In the genomic region with DNA sequence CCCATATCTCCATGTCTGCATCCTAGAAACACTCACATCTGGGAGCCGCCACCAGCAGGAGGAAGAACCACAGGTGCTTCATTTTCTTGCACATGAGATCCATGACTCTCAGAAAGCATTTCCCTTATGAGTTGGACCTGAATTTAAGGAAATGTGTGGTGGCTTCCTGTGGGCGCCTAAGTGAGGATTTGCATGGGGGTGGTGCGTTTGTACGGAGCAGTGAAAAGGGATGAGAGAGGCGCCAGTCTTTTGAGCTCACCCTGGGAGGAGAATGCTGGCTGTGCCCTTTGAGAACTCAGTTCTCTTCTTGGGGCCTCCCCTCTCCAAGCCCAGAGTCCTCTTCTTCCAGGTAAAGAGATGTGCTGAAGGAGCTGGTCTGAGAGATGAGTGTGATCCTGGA, we compare ENCODE assay signal across 12 cellular contexts.
A peak's percentile ranks its signal among the peaks of the same experiment; 100 is the strongest.
DNase-seq lines count a peak whose midpoint lies in the region; ATAC-seq and TF ChIP-seq lines count a peak whose summit lies in the region.
"Had no signal": no experiment of that assay in that cellular context is flagged by ENCODE, and none has a peak within 500 bp of the region (broad histone marks: within the 10 kb centered on the region; RNA-seq: fewer than 3 reads in every experiment).

No MANE protein-coding gene starts in this region.

- ATAC-seq in naive B cell (ENCODE audit: low read depth in 2 of 2) = no peak
- ATAC-seq in HG03571 (IDR thresholded peaks at IDR 0.05; ENCODE audit: unreplicated experiment) = no peak
- no peak for ATAC-seq in body of pancreas

- H3K9me2 ChIP-seq in DOHH2 (replicated peaks; ENCODE audit: control insufficient read depth, low read length) = no peaks in the 10 kb centered on the region

- no peaks in the 10 kb centered on the region for H3K27me3 ChIP-seq in DOHH2 (ENCODE audit: control insufficient read depth, low read length)
- no peaks in the 10 kb centered on the region for H3K27me3 ChIP-seq in body of pancreas

- DNase-seq in naive B cell = no peak
- DNase-seq in activated naive CD4-positive, alpha-beta T cell treated with anti-CD3 and anti-CD28 coated beads, Interleukin-2, amount 50 U/mL, for 16 hours = no peak
- no peak for DNase-seq in NCI-H2107 treated with DMSO at 0.1 percent for 48 hours (lab: John Stamatoyannopoulos, UW; ENCODE audit: unreplicated experiment)
- no peak for DNase-seq in body of pancreas
- DNase-seq: GOT3, H9 had no signal

- H3K36me3 Mint-ChIP-seq in naive B cell = no peaks in the 10 kb centered on the region
- H3K36me3 Mint-ChIP-seq: CD4-positive, CD25-positive, alpha-beta regulatory T cell had no signal

- no peak for TF ChIP-seq POLR2A in body of pancreas (IDR thresholded peaks at IDR 0.05)

- H3K4me3 Mint-ChIP-seq in naive B cell = peak overlapping the region; percentile 32 to 87 (median 59)
- H3K4me3 Mint-ChIP-seq: CD4-positive, CD25-positive, alpha-beta regulatory T cell; H9 had no signal

- H3K36me3 ChIP-seq in DOHH2 (ENCODE audit: control insufficient read depth, low read length) (no peaks in the 10 kb centered on the region), KOPT-K1 (ENCODE audit: insufficient read depth, low read length) (no peaks in the 10 kb centered on the region), body of pancreas (replicated peaks in 1 of 2; ENCODE audit: insufficient read depth in 1 of 2, low read depth in 2 of 2) (no peaks in the 10 kb centered on the region)

- peak overlapping the region in 3 of 6 donors; percentile 20 to 53 (median 41) for H3K27ac Mint-ChIP-seq in naive B cell
- H3K27ac Mint-ChIP-seq: CD4-positive, CD25-positive, alpha-beta regulatory T cell; H9 had no signal

- TF ChIP-seq CTCF in DOHH2 (IDR thresholded peaks at IDR 0.05; ENCODE audit: low read depth, low read length, poor library complexity, severe bottlenecking) = no peak
- no peak for TF ChIP-seq CTCF in body of pancreas (IDR thresholded peaks at IDR 0.05)

- H3K4me1 Mint-ChIP-seq in naive B cell = no peaks in the 10 kb centered on the region
- H3K4me1 Mint-ChIP-seq: H9 had no signal

- peaks cover 3% of the 10 kb centered on the region; the same call in 1 of the 2 replicates for H3F3A ChIP-seq in DOHH2 (ENCODE audit: control insufficient read depth, insufficient read depth)

- no peak overlapping the region; the same call in 1 of the 2 replicates for H3K4me3 ChIP-seq in DOHH2 (ENCODE audit: low read length)
- no peak overlapping the region for H3K4me3 ChIP-seq in body of pancreas
- H3K4me3 ChIP-seq: A549 had no signal

- peak overlapping the region; percentile 35 for H3K4me2 ChIP-seq in DOHH2 (ENCODE audit: low read length)
- H3K4me2 ChIP-seq: A549 had no signal

- intact Hi-C loops in body of pancreas (cut with DNase I) = no loop called here

- H3K79me2 ChIP-seq in DOHH2 (ENCODE audit: control insufficient read depth, low read length) = no peaks in the 10 kb centered on the region

- no peaks in the 10 kb centered on the region for H3K9me3 Mint-ChIP-seq in naive B cell

- H3K9me3 ChIP-seq in DOHH2 (ENCODE audit: control insufficient read depth, insufficient read depth, low read length) = peaks cover 20% of the 10 kb centered on the region
- H3K9me3 ChIP-seq in KOPT-K1 (ENCODE audit: insufficient read depth, low read length, poor library complexity, severe bottlenecking) = peaks cover 11% of the 10 kb centered on the region
- no peaks in the 10 kb centered on the region for H3K9me3 ChIP-seq in body of pancreas

- 27 to 46% methylated on average over 5 of the region's 5 CpGs for WGBS in body of pancreas, 2 donors

- H3K27ac ChIP-seq in DOHH2 (ENCODE audit: low read depth, low read length) (no peak overlapping the region), KOPT-K1 (ENCODE audit: low read depth, low read length, poor library complexity, severe bottlenecking) (peak overlapping the region; percentile 49), body of pancreas (no peak overlapping the region)
- H3K27ac ChIP-seq: A549, HL-60 had no signal

- H4K20me1 ChIP-seq in DOHH2 (ENCODE audit: control insufficient read depth, insufficient read depth, low read depth, low read length) = no peaks in the 10 kb centered on the region

- peaks cover 10% of the 10 kb centered on the region for H3K4me1 ChIP-seq in DOHH2 (ENCODE audit: control insufficient read depth, low read length)
- no peaks in the 10 kb centered on the region for H3K4me1 ChIP-seq in body of pancreas
- H3K4me1 ChIP-seq: A549 had no signal

- peaks cover 3 to 18% (median 13%) of the 10 kb centered on the region in 3 donors for H3K27me3 Mint-ChIP-seq in naive B cell
